ENCODE assay signal across 14 cellular contexts in genomic region chr7:118573065-118573464, GRCh38.
DNase-seq lines count a peak whose midpoint lies in the region; ATAC-seq and TF ChIP-seq lines count a peak whose summit lies in the region.
"Had no signal": no experiment of that assay in that cellular context is flagged by ENCODE, and none has a peak within 500 bp of the region (broad histone marks: within the 10 kb centered on the region; RNA-seq: fewer than 3 reads in every experiment).

No MANE protein-coding gene starts in this region.

- H3K79me1 ChIP-seq in mesenchymal stem cell (replicated peaks; ENCODE audit: low read length, poor library complexity, severe bottlenecking) = no peaks in the 10 kb centered on the region

- no peak overlapping the region for H3K18ac ChIP-seq in mesenchymal stem cell (ENCODE audit: low read depth in 1 of 2, low read length in 2 of 2)

- 82% methylated on average over 5 of the region's 5 CpGs for WGBS in mesenchymal stem cell

- no peak overlapping the region for H3K27ac ChIP-seq in mesenchymal stem cell (ENCODE audit: low read length, poor library complexity, severe bottlenecking)

- H2AK5ac ChIP-seq in mesenchymal stem cell (ENCODE audit: low read length, severe bottlenecking) = no peak overlapping the region

- no peaks in the 10 kb centered on the region for H3K4me1 ChIP-seq in mesenchymal stem cell (ENCODE audit: control insufficient read depth, insufficient read depth, low read depth, low read length)

- intact Hi-C loops in left colon (cut with DNase I, micrococcal nuclease) = no loop called here

- H2BK12ac ChIP-seq in mesenchymal stem cell (ENCODE audit: low read length in 2 of 2) = no peak overlapping the region

- H2BK15ac ChIP-seq in mesenchymal stem cell (ENCODE audit: low read depth, poor library complexity, severe bottlenecking) = no peak overlapping the region

- no peak overlapping the region for H3K4ac ChIP-seq in mesenchymal stem cell (ENCODE audit: low read depth in 1 of 2, low read length in 2 of 2)

- H3K9me3 ChIP-seq in mesenchymal stem cell (ENCODE audit: control insufficient read depth, low read length) = no peaks in the 10 kb centered on the region

- no peak overlapping the region for H2AFZ ChIP-seq in mesenchymal stem cell (ENCODE audit: low read depth, low read length)

- no peaks in the 10 kb centered on the region for H3K36me3 ChIP-seq in mesenchymal stem cell (ENCODE audit: control insufficient read depth in 1 of 2, insufficient read depth in 2 of 2, low read depth in 1 of 2, low read length in 2 of 2)

- ATAC-seq in GM21529 (IDR thresholded peaks at IDR 0.05; ENCODE audit: unreplicated experiment) (no peak), GM18858 (IDR thresholded peaks at IDR 0.05; ENCODE audit: unreplicated experiment) (no peak), left colon (no peak)
- ATAC-seq: stimulated activated naive CD8-positive, alpha-beta T cell treated with anti-CD3 and anti-CD28 coated beads, Interleukin-15, Interleukin-2, amounts not matched to agents 100 U/mL and 50 U/mL, for 24 hours had no signal

- DNase-seq in GM12865 (ENCODE audit: low read depth) (peak; percentile 11), NCI-H446 treated with DMSO at 0.1 percent for 48 hours (lab: John Stamatoyannopoulos, UW) (peak; percentile 91), cerebellar cortex (ENCODE audit: low spot score) (peak; percentile 99), mesenchymal stem cell (peak; percentile 16), HK-2 (ENCODE audit: unreplicated experiment) (no peak), left colon (no peak)
- DNase-seq: activated T-cell treated with anti-CD3 and anti-CD28 coated beads, Interleukin-2, amount 50 U/mL, for 1 hour; AML-193; EL; NCI-H510A; stimulated activated CD4-positive, alpha-beta T cell treated with anti-CD3 and anti-CD28 coated beads, Interleukin-4, amount 100 ng/mL, for 24 hours; stimulated activated naive CD8-positive, alpha-beta T cell treated with anti-CD3 and anti-CD28 coated beads, Interleukin-15, Interleukin-2, amounts not matched to agents 100 U/mL and 50 U/mL, for 24 hours had no signal

- H4K8ac ChIP-seq in mesenchymal stem cell (ENCODE audit: low read length) = no peak overlapping the region

- no peak overlapping the region for H3K9ac ChIP-seq in mesenchymal stem cell (ENCODE audit: low read length)

- no peak for TF ChIP-seq CTCF in GM12865 (IDR thresholded peaks at IDR 0.05; ENCODE audit: insufficient read depth, low read depth, low read length, missing control alignments)

- no peak overlapping the region for H3K14ac ChIP-seq in mesenchymal stem cell (ENCODE audit: low read length in 2 of 2)

- no peak overlapping the region for H2BK5ac ChIP-seq in mesenchymal stem cell (ENCODE audit: low read depth, low read length, poor library complexity, severe bottlenecking)

- H3K27me3 ChIP-seq in mesenchymal stem cell (ENCODE audit: control insufficient read depth in 1 of 2, insufficient read depth in 1 of 2, low read length in 2 of 2) = no peaks in the 10 kb centered on the region

- H3K4me2 ChIP-seq in mesenchymal stem cell (ENCODE audit: low read length, poor library complexity, severe bottlenecking) = no peak overlapping the region

- no peak overlapping the region for H3K23ac ChIP-seq in mesenchymal stem cell (ENCODE audit: low read length in 2 of 2)

- no peak overlapping the region for H4K91ac ChIP-seq in mesenchymal stem cell (ENCODE audit: low read length)

- no peak overlapping the region for H2BK120ac ChIP-seq in mesenchymal stem cell (ENCODE audit: low read depth, low read length)

- H3K4me3 ChIP-seq in GM12865 (ENCODE audit: low read depth, low read length) (no peak overlapping the region), mesenchymal stem cell (ENCODE audit: insufficient read depth in 1 of 2, low read depth in 1 of 2, low read length in 2 of 2) (no peak overlapping the region)

Comparison
In these comparisons a context has a peak if more than half of its experiments do, and no peak if none do; other contexts are left out.
1. DNase-seq: peak in GM12865 (single experiment), NCI-H446 treated with DMSO at 0.1 percent for 48 hours (single experiment), cerebellar cortex (single experiment) and mesenchymal stem cell (single experiment); none in HK-2 (single experiment) and left colon (0 of 2).